8 cellular contexts compared by ENCODE assay signal in genomic region chr1:91021686-91022517, GRCh38. TPM values are rescaled to one million over a fixed set of nuclear protein-coding genes. Genes with fewer than 3 reads are reported as not detected.
DNase-seq lines count a peak whose midpoint lies in the region; ATAC-seq and TF ChIP-seq lines count a peak whose summit lies in the region.

TSS of gene ZNF644 (minus strand) at chr1:91022035. CDS start at chr1:90982353, 39,682 bp downstream.

- H3K36me3 ChIP-seq in adrenal gland (replicated peaks in 1 of 2): no peaks in the 10 kb centered on the region
- H3K36me3 ChIP-seq in heart right ventricle: peaks cover 0 to 9% (median 0%) of the 10 kb centered on the region in 9 donors
- no peaks in the 10 kb centered on the region for H3K36me3 ChIP-seq in upper lobe of left lung

- H3K4me1 ChIP-seq in adrenal gland (replicated peaks in 1 of 2): peaks cover 10 to 47% of the 10 kb centered on the region in 2 donors
- peaks cover 0 to 53% (median 42%) of the 10 kb centered on the region in 9 donors for H3K4me1 ChIP-seq in heart right ventricle
- H3K4me1 ChIP-seq in upper lobe of left lung: peaks cover 33 to 47% (median 39%) of the 10 kb centered on the region in 4 donors

- no peak for TF ChIP-seq CTCF in GM13977 (IDR thresholded peaks at IDR 0.05; ENCODE audit: extremely low read depth, insufficient read depth, missing control alignments)
- TF ChIP-seq CTCF in adrenal gland (IDR thresholded peaks at IDR 0.05): no peak
- no peak for TF ChIP-seq CTCF in heart right ventricle (IDR thresholded peaks at IDR 0.05)
- TF ChIP-seq CTCF in upper lobe of left lung (IDR thresholded peaks at IDR 0.05): no peak

- TF ChIP-seq EP300 in upper lobe of left lung (IDR thresholded peaks at IDR 0.05): peak in 1 of 4 donors; percentile 18

- ATAC-seq in HG02852 (IDR thresholded peaks at IDR 0.05; ENCODE audit: unreplicated experiment) (peak; percentile 76), heart right ventricle (peak; percentile 95 to 99 (median 96)), upper lobe of left lung (ENCODE audit: low FRiP score in 2 of 2) (peak; percentile 96 to 97)

- H3K4me3 ChIP-seq in adrenal gland: peak within 1 kb of the TSS; percentile 56 to 90 (median 60)
- peak within 1 kb of the TSS; percentile 54 to 95 (median 86) for H3K4me3 ChIP-seq in heart right ventricle
- peak within 1 kb of the TSS; percentile 69 to 83 (median 76) for H3K4me3 ChIP-seq in upper lobe of left lung

- peak; percentile 79 to 81 for TF ChIP-seq POLR2A in adrenal gland (IDR thresholded peaks at IDR 0.05)
- peak in 3 of 4 donors; percentile 81 to 90 (median 85) for TF ChIP-seq POLR2A in upper lobe of left lung (IDR thresholded peaks at IDR 0.05)

- in situ Hi-C loops in GM13977 (cut with MboI; ENCODE audit: low pct_unique_long_range_greater_than_20kb, low sequenced_read_pairs, unreplicated experiment): no loop called here

- intact Hi-C loops in adrenal gland (cut with DNase I) (no loop called here), heart right ventricle (cut with DNase I) (loop anchor here in 4 of 10 donors (5.0 to 10.0 kb wide), 4 partner anchors 167 to 307 kb away; partner anchors contain the start of gene BARHL2 (in 1 of the 4)), posterior vena cava (cut with DNase I) (no loop called here)

- 0 to 2% (median 1%) methylated on average over 3 to 70 of the region's 70 CpGs for WGBS in adrenal gland, 4 donors
- 0 to 1% methylated on average over 64 to 70 of the region's 70 CpGs for WGBS in heart right ventricle, 2 donors
- WGBS in upper lobe of left lung, 2 donors: 1 to 3% methylated on average over 11 to 47 of the region's 70 CpGs

- no peaks in the 10 kb centered on the region for H3K27me3 ChIP-seq in adrenal gland
- no peaks in the 10 kb centered on the region for H3K27me3 ChIP-seq in heart right ventricle
- H3K27me3 ChIP-seq in upper lobe of left lung: no peaks in the 10 kb centered on the region

- DNase-seq in GM13977 (ENCODE audit: low spot score): peak; percentile 92
- DNase-seq in NCI-H1436 treated with DMSO at 0.1 percent for 48 hours (lab: John Stamatoyannopoulos, UW): peak; percentile 67
- DNase-seq in T-helper 1 cell: peak; percentile 76 to 96 (median 87)
- peak; percentile 91 to 96 (median 94) for DNase-seq in adrenal gland
- peak; percentile 91 for DNase-seq in heart right ventricle
- peak; percentile 96 for DNase-seq in posterior vena cava (ENCODE audit: low spot score)
- peak; percentile 93 to 98 for DNase-seq in upper lobe of left lung

- H3K27ac ChIP-seq in adrenal gland (peak within 1 kb of the TSS; percentile 86 to 100 (median 99)), heart right ventricle (peak within 1 kb of the TSS; percentile 98 to 100 (median 100)), upper lobe of left lung (peak within 1 kb of the TSS; percentile 98 to 100 (median 100))

- no peaks in the 10 kb centered on the region for H3K9me3 ChIP-seq in adrenal gland (replicated peaks in 1 of 3)
- no peaks in the 10 kb centered on the region for H3K9me3 ChIP-seq in heart right ventricle
- no peaks in the 10 kb centered on the region for H3K9me3 ChIP-seq in upper lobe of left lung

RNA-seq across cellular contexts. Expression of gene ZNF644, which starts in this region (rescaled TPM):
- 10 to 100 TPM; 15.7 to 44.0 (median 33.3) TPM for total RNA-seq in adrenal gland
- polyA plus RNA-seq in adrenal gland: 10 to 100 TPM; 16.1 to 34.4 (median 23.2) TPM
- 10 to 100 TPM; 28.9 to 48.0 (median 34.0) TPM for total RNA-seq in heart right ventricle
- polyA plus RNA-seq in heart right ventricle: 10 to 100 TPM; 10.7 to 26.4 TPM
- total RNA-seq in posterior vena cava: 10 to 100 TPM; 67.2 to 75.1 TPM
- 100 to 1,000 TPM in 1 of 6 donors, 10 to 100 TPM in 5; 36.7 to 111 (median 42.9) TPM for total RNA-seq in upper lobe of left lung

Comparison
In these comparisons a context has a peak if more than half of its experiments do, and no peak if none do; other contexts are left out.
1. Peak in every context shown above with its lines: DNase-seq, ATAC-seq, H3K4me3 ChIP-seq and H3K27ac ChIP-seq.